In genomic region chr22:43853328-43853931, GRCh38 we compare ENCODE assay signal across 1 cellular context.
TF ChIP-seq lines count a peak whose summit lies in the region.

No MANE protein-coding gene starts in this region.

TF ChIP-seq in HepG2, 621 proteins besides CTCF, POLR2A, EP300 and RAD21:
- no peak for TF ChIP-seq PHF21A (CRISPR knock-in tag; IDR thresholded peaks at IDR 0.05)
- TF ChIP-seq ZNF703 (CRISPR knock-in tag; IDR thresholded peaks at IDR 0.05; ENCODE audit: borderline replicate concordance) = no peak
- TF ChIP-seq ZNF737 (CRISPR knock-in tag; IDR thresholded peaks at IDR 0.05; ENCODE audit: borderline replicate concordance) = no peak
- TF ChIP-seq ZNF572 (CRISPR knock-in tag; IDR thresholded peaks at IDR 0.05) = no peak
- TF ChIP-seq HOXA5 (CRISPR knock-in tag; IDR thresholded peaks at IDR 0.05) = no peak
- TF ChIP-seq SIX4 (CRISPR knock-in tag; IDR thresholded peaks at IDR 0.05) = no peak
- TF ChIP-seq ZNF468 (CRISPR knock-in tag; IDR thresholded peaks at IDR 0.05) = no peak
- TF ChIP-seq FIP1L1 (IDR thresholded peaks at IDR 0.05; ENCODE audit: borderline replicate concordance, insufficient read depth, low read depth, low read length) = no peak
- TF ChIP-seq KDM2A (CRISPR knock-in tag; IDR thresholded peaks at IDR 0.05; ENCODE audit: borderline replicate concordance, low read depth) = no peak
- TF ChIP-seq MTF2 (CRISPR knock-in tag; IDR thresholded peaks at IDR 0.05; ENCODE audit: borderline replicate concordance) = no peak
